In the genomic region with DNA sequence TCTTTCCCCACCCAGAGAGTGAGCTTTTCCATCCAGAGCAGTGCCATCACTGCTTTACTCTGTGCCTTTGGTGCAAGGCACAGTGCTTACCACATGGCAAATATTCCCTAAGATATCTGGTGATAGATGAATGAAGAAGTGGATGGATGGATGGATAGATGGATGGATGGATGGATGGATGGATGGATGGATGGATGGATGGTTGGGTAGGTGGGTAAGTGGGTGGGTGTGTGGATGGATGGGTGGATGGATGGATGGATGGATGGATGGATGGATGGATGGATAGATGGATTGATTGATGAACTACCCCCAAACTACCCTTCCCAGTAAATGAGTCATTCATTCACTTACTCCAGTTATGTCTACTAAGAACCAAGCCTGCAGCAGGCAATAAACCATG, we compare ENCODE assay signal across 9 cellular contexts. TPM values are rescaled to one million over a fixed set of nuclear protein-coding genes. Genes with fewer than 3 reads are reported as not detected.
"Had no signal": no experiment of that assay in that cellular context is flagged by ENCODE, and none has a peak within 500 bp of the region (broad histone marks: within the 10 kb centered on the region; RNA-seq: fewer than 3 reads in every experiment).

No MANE protein-coding gene starts in this region.

- DNase-seq: IMR-90, KBM-7, KG1 had no signal

- ATAC-seq: HepG2, K562 had no signal

- H3K4me2 ChIP-seq: KMS-11 had no signal

- FAIRE-seq: HepG2, HTR-8/SVneo, K562 had no signal

- H3K27ac ChIP-seq: HL-60, KMS-11 had no signal

- H3K4me3 ChIP-seq: K562 had no signal

- H3K9ac ChIP-seq: KMS-11 had no signal

RNA-seq across cellular contexts. Expression of gene SLC44A3, which starts 42.9 kb away (rescaled TPM):
- total RNA-seq: K562 had no signal
- polyA plus RNA-seq: IgD-negative memory B cell, K562 had no signal
